ENCODE assay signal across 8 cellular contexts in the genomic region with DNA sequence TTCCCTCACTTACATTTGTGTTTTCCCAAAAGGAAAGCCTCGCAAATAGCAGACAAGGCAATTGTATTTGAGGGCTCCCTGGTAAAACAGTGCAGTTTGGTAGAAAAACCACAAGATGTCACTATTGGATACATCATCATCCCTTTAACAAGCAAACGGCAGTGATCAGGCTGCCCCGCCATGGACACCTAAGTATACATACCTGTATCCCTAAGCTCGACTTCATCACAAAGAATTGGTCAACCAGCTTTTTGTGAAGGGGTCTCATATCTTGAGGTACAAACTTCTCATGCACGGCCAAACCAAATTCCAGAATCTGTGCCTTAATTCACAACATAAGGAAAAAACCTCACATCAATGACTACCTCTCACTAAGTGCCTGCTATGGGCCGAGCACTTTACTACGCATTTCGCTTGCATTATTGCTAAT.
DNase-seq lines count a peak whose midpoint lies in the region; ATAC-seq and TF ChIP-seq lines count a peak whose summit lies in the region.

No MANE protein-coding gene starts in this region.

- H3K4me1 Mint-ChIP-seq in activated CD4-positive, alpha-beta memory T cell treated with anti-CD3 and anti-CD28 coated beads for 36 hours (ENCODE audit: low read depth), result no peaks in the 10 kb centered on the region

- peak; percentile 76 for TF ChIP-seq CTCF in fibroblast of villous mesenchyme (IDR thresholded peaks at IDR 0.05; ENCODE audit: insufficient read depth, low read depth, low read length)
- peak; percentile 21 to 61 (median 45) for TF ChIP-seq CTCF in ovary (IDR thresholded peaks at IDR 0.05)

- no peaks in the 10 kb centered on the region for H3K36me3 Mint-ChIP-seq in activated CD4-positive, alpha-beta memory T cell treated with anti-CD3 and anti-CD28 coated beads for 36 hours

- intact Hi-C loops in activated CD4-positive, alpha-beta memory T cell treated with anti-CD3 and anti-CD28 coated beads for 36 hours (cut with micrococcal nuclease), result loop anchor here (1.0 to 5.0 kb wide), 2 partner anchors 754 to 1680 kb away; no protein-coding TSS in a partner anchor
- intact Hi-C loops in ovary (cut with DNase I), result loop anchor here in 2 of 4 donors (5.0 kb wide), 1 partner anchor 755 kb away; no protein-coding TSS in a partner anchor

- POLR2A ChIA-PET in activated CD4-positive, alpha-beta memory T cell treated with anti-CD3 and anti-CD28 coated beads for 36 hours (lab: Charles Lee), result no interaction called here

- peak; percentile 99 for ATAC-seq in GM19372 (IDR thresholded peaks at IDR 0.05; ENCODE audit: low read depth, unreplicated experiment)
- ATAC-seq in HG03280 (IDR thresholded peaks at IDR 0.05; ENCODE audit: unreplicated experiment), result peak; percentile 92

- CTCF ChIA-PET in activated CD4-positive, alpha-beta memory T cell treated with anti-CD3 and anti-CD28 coated beads for 36 hours (lab: Charles Lee), result interaction anchor here (0.5 to 3.0 kb wide), 12 partner anchors 8 to 1895 kb away, joined by 3 to 16 read pairs (median 3); no protein-coding TSS in a partner anchor

- H3K27ac ChIP-seq in ovary, result no peak overlapping the region

- no peaks in the 10 kb centered on the region for H3K9me3 Mint-ChIP-seq in activated CD4-positive, alpha-beta memory T cell treated with anti-CD3 and anti-CD28 coated beads for 36 hours

- TF ChIP-seq EP300 in ovary (IDR thresholded peaks at IDR 0.05), result no peak

- H3K27me3 ChIP-seq in ovary, result no peaks in the 10 kb centered on the region

- no peak overlapping the region for H3K4me3 Mint-ChIP-seq in activated CD4-positive, alpha-beta memory T cell treated with anti-CD3 and anti-CD28 coated beads for 36 hours

- H3K4me3 ChIP-seq in fibroblast of villous mesenchyme (ENCODE audit: low read depth, low read length) (no peak overlapping the region), ovary (no peak overlapping the region)

- H3K36me3 ChIP-seq in ovary, result no peaks in the 10 kb centered on the region

- H3K27ac Mint-ChIP-seq in activated CD4-positive, alpha-beta memory T cell treated with anti-CD3 and anti-CD28 coated beads for 36 hours, result no peak overlapping the region

- peak; percentile 89 for DNase-seq in DMS53 (lab: John Stamatoyannopoulos, UW)
- DNase-seq in NCI-H2196 treated with DMSO at 0.1 percent for 48 hours (lab: John Stamatoyannopoulos, UW; ENCODE audit: unreplicated experiment), result peak; percentile 51
- peak; percentile 32 for DNase-seq in activated CD4-positive, alpha-beta memory T cell treated with anti-CD3 and anti-CD28 coated beads for 36 hours
- peak; percentile 79 for DNase-seq in fibroblast of villous mesenchyme (ENCODE audit: low read depth)
- DNase-seq in ovary, result peak in 4 of 5 donors; percentile 33 to 48 (median 42)
- no peak for DNase-seq in occipital lobe (lab: John Stamatoyannopoulos, UW)

- no peak for TF ChIP-seq POLR2A in ovary (IDR thresholded peaks at IDR 0.05)

- H3K27me3 Mint-ChIP-seq in activated CD4-positive, alpha-beta memory T cell treated with anti-CD3 and anti-CD28 coated beads for 36 hours, result peaks cover 3% of the 10 kb centered on the region

- H3K9me3 ChIP-seq in ovary, result no peaks in the 10 kb centered on the region

- H3K4me1 ChIP-seq in ovary (ENCODE audit: insufficient read depth), result no peaks in the 10 kb centered on the region

- 30 to 38% (median 38%) methylated on average over 8 of the region's 8 CpGs for WGBS in ovary, 3 donors
